ENCODE assay signal across 9 cellular contexts in genomic region chr2:241010531-241011295, GRCh38. TPM values are rescaled to one million over a fixed set of nuclear protein-coding genes. Genes with fewer than 3 reads are reported as not detected.
DNase-seq lines count a peak whose midpoint lies in the region; ATAC-seq and TF ChIP-seq lines count a peak whose summit lies in the region.
"Had no signal": no experiment of that assay in that cellular context is flagged by ENCODE, and none has a peak within 500 bp of the region (broad histone marks: within the 10 kb centered on the region; RNA-seq: fewer than 3 reads in every experiment).

No MANE protein-coding gene starts in this region.

- no peak for DNase-seq in BE2C
- no peak for DNase-seq in RWPE1 (ENCODE audit: low spot score)
- no peak for DNase-seq in epithelial cell of proximal tubule (ENCODE audit: low read depth)
- peak; percentile 71 for DNase-seq in osteoblast (ENCODE audit: insufficient read length, low spot score, missing footprints)
- DNase-seq in middle frontal gyrus (ENCODE audit: extremely low spot score, low spot score): no peak
- DNase-seq in stimulated activated CD4-positive, alpha-beta T cell treated with anti-CD3 and anti-CD28 coated beads, Interleukin-15, amount 100 ng/mL, for 24 hours: no peak

- H3K36me3 ChIP-seq in BE2C (no peaks in the 10 kb centered on the region), osteoblast (ENCODE audit: insufficient read depth, low read length) (no peaks in the 10 kb centered on the region)
- H3K36me3 ChIP-seq: right lobe of liver had no signal

- H4K20me1 ChIP-seq in osteoblast (ENCODE audit: insufficient read depth, low read length): peaks cover 51% of the 10 kb centered on the region

- H3K27ac ChIP-seq in RWPE1 (peak overlapping the region; percentile 92), osteoblast (ENCODE audit: low read depth, low read length) (peak overlapping the region; percentile 51)
- H3K27ac ChIP-seq: right lobe of liver had no signal

- TF ChIP-seq CTCF in BE2C (IDR thresholded peaks at IDR 0.05; ENCODE audit: low read depth, low read length) (no peak), RWPE1 (conservative IDR thresholded peaks at IDR 0.05; ENCODE audit: low read depth) (no peak), epithelial cell of proximal tubule (conservative IDR thresholded peaks at IDR 0.05; ENCODE audit: low read depth, low read length) (no peak), osteoblast (IDR thresholded peaks at IDR 0.05; ENCODE audit: extremely low read depth, low read depth, low read length) (no peak)

- peak overlapping the region; percentile 85 for H3K4me2 ChIP-seq in osteoblast (ENCODE audit: insufficient read depth, low read length)

- peaks cover 14% of the 10 kb centered on the region for H3K79me2 ChIP-seq in osteoblast (ENCODE audit: insufficient read depth, low read length)

- ATAC-seq in HG03095 (IDR thresholded peaks at IDR 0.05; ENCODE audit: unreplicated experiment) (no peak), GM21526 (IDR thresholded peaks at IDR 0.05; ENCODE audit: low FRiP score, unreplicated experiment) (no peak)

- no peaks in the 10 kb centered on the region for H3K9me3 ChIP-seq in BE2C
- no peaks in the 10 kb centered on the region for H3K9me3 ChIP-seq in osteoblast (ENCODE audit: low read depth, low read length)
- H3K9me3 ChIP-seq: right lobe of liver had no signal

- H3K4me3 ChIP-seq in BE2C (ENCODE audit: low read depth, low read length): 0 out of 2 replicates have a peak overlapping the region, but pooled peaks have one; percentile 46
- H3K4me3 ChIP-seq in epithelial cell of proximal tubule (ENCODE audit: low read depth, low read length): peak overlapping the region; percentile 50
- H3K4me3 ChIP-seq in osteoblast (ENCODE audit: insufficient read depth, low read length): peak overlapping the region; percentile 66
- H3K4me3 ChIP-seq: right lobe of liver had no signal

- CTCF ChIA-PET in RWPE1 (lab: Yijun Ruan, JAX): interaction anchor here (0.6 kb wide), 1 partner anchor 29 kb away, joined by 3 read pairs; no protein-coding TSS in a partner anchor

- peak overlapping the region; percentile 92 for H2AFZ ChIP-seq in osteoblast (ENCODE audit: low read length)

- POLR2A ChIA-PET in RWPE1 (lab: Yijun Ruan, JAX; ENCODE audit: low non-redundant PET): no interaction called here

- H3K27me3 ChIP-seq in BE2C: no peaks in the 10 kb centered on the region
- H3K27me3 ChIP-seq in osteoblast (ENCODE audit: insufficient read depth, low read length): no peaks in the 10 kb centered on the region
- H3K27me3 ChIP-seq: right lobe of liver had no signal

- no peaks in the 10 kb centered on the region for H3K4me1 ChIP-seq in BE2C
- peaks cover 14% of the 10 kb centered on the region for H3K4me1 ChIP-seq in osteoblast (ENCODE audit: insufficient read depth, low read length)
- H3K4me1 ChIP-seq: right lobe of liver had no signal

RNA-seq across cellular contexts. Expression of gene SNED1, which starts 12.3 kb away (rescaled TPM):
- 1.6 TPM for polyA plus RNA-seq in BE2C (2012; ENCODE audit: insufficient read depth, insufficient read length, low read depth)
- total RNA-seq in epithelial cell of proximal tubule (0.22 and 0.29 TPM in 2 replicates), osteoblast (94.8 and 127 TPM in 2 replicates)

Comparison
In these comparisons a context has a peak if more than half of its experiments do, and no peak if none do; other contexts are left out.
1. RNA of gene SNED1, which starts 12.3 kb away (total RNA-seq): 94.8 to 127 TPM in osteoblast; 0.22 to 0.29 TPM in epithelial cell of proximal tubule; every median in the first group is over 10 times any median in the second.
2. Peak in every context shown above with its lines, with median percentiles within 50 percentile points of each other: H3K4me3 ChIP-seq.